In genomic region chr13:28299941-28300340, GRCh38 we compare ENCODE assay signal across 22 cellular contexts.
"Had no signal": no experiment of that assay in that cellular context is flagged by ENCODE, and none has a peak within 500 bp of the region (broad histone marks: within the 10 kb centered on the region; RNA-seq: fewer than 3 reads in every experiment).

No MANE protein-coding gene starts in this region.

- H3K36me3 ChIP-seq: adrenal gland, gastrocnemius medialis, ovary, thyroid gland, WERI-Rb-1 had no signal

- H3K27me3 ChIP-seq: adrenal gland, gastrocnemius medialis, neutrophil, ovary, thyroid gland had no signal

- H3K27me3 Mint-ChIP-seq: activated CD4-positive, alpha-beta T cell treated with anti-CD3 and anti-CD28 coated beads, Interleukin-2, amount 10 ng/mL, durations not matched to agents 7 days and 5 days; naive thymus-derived CD8-positive, alpha-beta T cell; T-cell had no signal

- H3K4me3 Mint-ChIP-seq: activated CD4-positive, alpha-beta T cell treated with anti-CD3 and anti-CD28 coated beads, Interleukin-2, amount 10 ng/mL, durations not matched to agents 7 days and 5 days; activated CD8-positive, alpha-beta T cell treated with anti-CD3 and anti-CD28 coated beads, Interleukin-2, amount 10 ng/mL, durations not matched to agents 7 days and 5 days; activated T-helper 1 cell treated with anti-CD3 and anti-CD28 coated beads, Interleukin-12 subunit alpha, Interleukin-12 subunit beta, Interleukin-2, Interleukin-4 antibody, amounts not matched to agents 30 ng/mL and 10 ng/mL and 1 ng/mL, durations not matched to agents 14 hours and 24 hours and 36 hours; mesothelial cell of epicardium; naive thymus-derived CD8-positive, alpha-beta T cell; T-cell; T-helper 2 cell treated with Interferon-gamma antibody and Interleukin-4, amounts not matched to agents 5 μg/mL and 100 μg/mL, for 36 hours had no signal

- H3K4me1 ChIP-seq: adrenal gland, gastrocnemius medialis, psoas muscle, thyroid gland had no signal

- H3K4me3 ChIP-seq: adrenal gland, gastrocnemius medialis, ovary, psoas muscle, thyroid gland had no signal

- DNase-seq: activated CD4-positive, alpha-beta T cell treated with anti-CD3 and anti-CD28 coated beads, Interleukin-2, amount 10 ng/mL, durations not matched to agents 7 days and 5 days; activated CD4-positive, CD25-positive, alpha-beta regulatory T cell treated with anti-CD3 and anti-CD28 coated beads, Interleukin-2, amount 50 U/mL, for 72 hours; activated CD8-positive, alpha-beta T cell treated with anti-CD3 and anti-CD28 coated beads, Interleukin-2, amount 10 ng/mL, durations not matched to agents 7 days and 5 days; adrenal gland; gastrocnemius medialis; hypothalamus; left ventricle myocardium superior; mammary epithelial cell; naive thymus-derived CD8-positive, alpha-beta T cell; ovary; psoas muscle; right cardiac atrium; stimulated activated CD4-positive, alpha-beta T cell treated with anti-CD3 and anti-CD28 coated beads, Interleukin-4, amount 100 ng/mL, for 24 hours; stimulated activated naive CD8-positive, alpha-beta T cell treated with anti-CD3 and anti-CD28 coated beads, Interleukin-15, Interleukin-2, amounts not matched to agents 100 U/mL and 50 U/mL, for 24 hours; T-cell; thyroid gland; WERI-Rb-1 had no signal

- H3K9me3 Mint-ChIP-seq: activated naive CD4-positive, alpha-beta T cell treated with anti-CD3 and anti-CD28 coated beads, Interleukin-2, amount 50 U/mL, for 72 hours; activated T-helper 1 cell treated with anti-CD3 and anti-CD28 coated beads, Interleukin-12 subunit alpha, Interleukin-12 subunit beta, Interleukin-2, Interleukin-4 antibody, amounts not matched to agents 30 ng/mL and 10 ng/mL and 1 ng/mL, durations not matched to agents 14 hours and 24 hours and 36 hours; mesothelial cell of epicardium; naive thymus-derived CD8-positive, alpha-beta T cell; T-cell; T-helper 2 cell treated with Interferon-gamma antibody and Interleukin-4, amounts not matched to agents 5 μg/mL and 100 μg/mL, for 36 hours had no signal

- H3K27ac Mint-ChIP-seq: activated CD4-positive, alpha-beta T cell treated with anti-CD3 and anti-CD28 coated beads, Interleukin-2, amount 10 ng/mL, durations not matched to agents 7 days and 5 days; activated CD8-positive, alpha-beta T cell treated with anti-CD3 and anti-CD28 coated beads, Interleukin-2, amount 10 ng/mL, durations not matched to agents 7 days and 5 days; activated naive CD4-positive, alpha-beta T cell treated with anti-CD3 and anti-CD28 coated beads, Interleukin-2, amount 50 U/mL, for 72 hours; activated T-helper 1 cell treated with anti-CD3 and anti-CD28 coated beads, Interleukin-12 subunit alpha, Interleukin-12 subunit beta, Interleukin-2, Interleukin-4 antibody, amounts not matched to agents 30 ng/mL and 10 ng/mL and 1 ng/mL, durations not matched to agents 14 hours and 24 hours and 36 hours; mesothelial cell of epicardium; T-cell; T-helper 2 cell treated with Interferon-gamma antibody and Interleukin-4, amounts not matched to agents 5 μg/mL and 100 μg/mL, for 36 hours had no signal

- H3K9me3 ChIP-seq: adrenal gland, gastrocnemius medialis, neutrophil, ovary, psoas muscle, thyroid gland had no signal

- H3K27ac ChIP-seq: adrenal gland, neutrophil, ovary, psoas muscle, thyroid gland, WERI-Rb-1 had no signal
